In the genomic region with DNA sequence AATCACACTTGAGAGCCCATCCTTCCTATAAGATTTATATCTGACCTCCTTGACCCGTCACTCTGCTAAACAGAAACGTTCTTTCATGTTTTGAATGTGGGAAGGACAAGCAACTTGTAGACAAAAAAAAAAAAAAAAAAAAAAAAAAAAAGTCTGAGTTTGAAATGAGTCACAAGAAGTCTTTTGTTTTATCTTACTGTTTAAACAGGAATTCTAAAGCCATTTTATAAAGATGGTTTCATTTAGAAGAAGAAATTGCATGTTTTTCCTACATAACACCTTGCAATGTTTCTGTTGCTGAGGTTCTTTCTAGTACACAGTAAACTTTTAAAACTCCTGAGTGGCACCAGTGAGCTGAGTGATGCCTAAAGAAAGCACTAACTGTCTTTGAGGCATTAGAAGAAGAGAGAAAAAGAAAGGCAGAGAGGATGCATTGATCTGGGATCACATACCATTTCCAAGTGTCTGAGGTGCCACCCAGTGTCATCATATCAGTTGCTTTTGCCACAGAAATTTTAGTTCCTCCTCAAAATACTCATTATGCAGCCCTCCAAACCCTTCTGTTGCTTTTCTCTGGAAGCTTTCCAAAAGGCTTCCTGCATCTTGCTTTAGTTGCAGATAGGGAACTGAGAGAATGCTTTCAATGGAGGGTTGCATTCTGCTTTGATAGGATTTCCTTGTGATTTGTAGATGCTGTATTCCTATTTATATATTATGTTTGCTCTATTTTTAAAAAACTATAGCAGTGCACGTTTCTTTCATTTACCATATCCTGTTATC, we compare ENCODE assay signal across 14 cellular contexts.
DNase-seq lines count a peak whose midpoint lies in the region; TF ChIP-seq lines count a peak whose summit lies in the region.
"Had no signal": no experiment of that assay in that cellular context is flagged by ENCODE, and none has a peak within 500 bp of the region (broad histone marks: within the 10 kb centered on the region; RNA-seq: fewer than 3 reads in every experiment).

No MANE protein-coding gene starts in this region.

- DNase-seq in A673 (ENCODE audit: low spot score) (peak; percentile 65), SK-N-SH (no peak), fibroblast of the aortic adventitia (ENCODE audit: low read depth) (peak; percentile 49), HFFc6 (no peak), iPS-NIHi11 (ENCODE audit: low spot score) (no peak), Karpas-422 (no peak)
- no peak for DNase-seq in activated CD8-positive, alpha-beta memory T cell treated with anti-CD3 and anti-CD28 coated beads, Interleukin-2, amount 50 U/mL, for 48 hours
- DNase-seq: naive B cell, NCI-H187, trophoblast cell had no signal

- H3K36me3 ChIP-seq in A673 (ENCODE audit: insufficient read depth, low read length, poor library complexity, severe bottlenecking): peaks cover 5% of the 10 kb centered on the region
- H3K36me3 ChIP-seq in HEK293 (ENCODE audit: control insufficient read depth in 2 of 2, insufficient read depth in 1 of 2, low read length in 2 of 2): peaks cover 7 to 8% of the 10 kb centered on the region in 2 experiments; a peak in 2 of 3 replicates
- peaks cover 13% of the 10 kb centered on the region in 2 experiments for H3K36me3 ChIP-seq in SK-N-SH (replicated peaks in 1 of 2; ENCODE audit: control insufficient read depth in 1 of 2, insufficient read depth in 2 of 2, low read length in 1 of 2)
- no peaks in the 10 kb centered on the region for H3K36me3 ChIP-seq in Karpas-422 (ENCODE audit: insufficient read depth, low read length)

- intact Hi-C loops in A673 (cut with micrococcal nuclease; ENCODE audit: unreplicated experiment): no loop called here

- H2AFZ ChIP-seq in SK-N-SH (ENCODE audit: low read depth) (peak overlapping the region; percentile 52; the same call in 1 of the 2 replicates), Karpas-422 (ENCODE audit: low read length) (no peak overlapping the region)

- H3K4me3 ChIP-seq in A673 (ENCODE audit: low read depth, low read length, poor library complexity, severe bottlenecking): no peak overlapping the region
- no peak overlapping the region for H3K4me3 ChIP-seq in HEK293 (ENCODE audit: low read depth, low read length)
- no peak overlapping the region for H3K4me3 ChIP-seq in SK-N-SH (ENCODE audit: low read depth in 2 of 2, low read length in 1 of 2)
- H3K4me3 ChIP-seq in fibroblast of the aortic adventitia (ENCODE audit: low read depth, low read length): no peak overlapping the region
- H3K4me3 ChIP-seq in Karpas-422 (ENCODE audit: low read length): no peak overlapping the region
- H3K4me3 ChIP-seq: skin epidermis had no signal

- H3K4me3 Mint-ChIP-seq in HFFc6: no peak overlapping the region
- H3K4me3 Mint-ChIP-seq: naive B cell had no signal

- CTCF ChIA-PET in A673 (lab: Charles Lee): no interaction called here
- CTCF ChIA-PET in HEK293 (lab: Yijun Ruan, JAX): interaction anchor here (0.6 to 1.3 kb wide), 5 partner anchors 24 to 1091 kb away, joined by 3 to 4 read pairs (median 4); no protein-coding TSS in a partner anchor
- CTCF ChIA-PET in SK-N-SH (lab: Yijun Ruan, JAX): interaction anchor here (1.0 to 3.3 kb wide), 3 partner anchors 12 to 831 kb away, joined by 3 to 31 read pairs (median 10); no protein-coding TSS in a partner anchor

- TF ChIP-seq RAD21 in SK-N-SH (IDR thresholded peaks at IDR 0.05; ENCODE audit: low read length): no peak

- no TSS peak for BruUV-seq in A673 (replicated peaks; lab: Mats Ljungman, UMichigan)

- H3K9me3 ChIP-seq in A673 (ENCODE audit: low read depth, low read length, poor library complexity, severe bottlenecking): no peaks in the 10 kb centered on the region
- no peaks in the 10 kb centered on the region for H3K9me3 ChIP-seq in HEK293 (ENCODE audit: control insufficient read depth, insufficient read depth, low read depth, low read length)
- H3K9me3 ChIP-seq in SK-N-SH: no peaks in the 10 kb centered on the region
- H3K9me3 ChIP-seq in Karpas-422 (ENCODE audit: low read length): no peaks in the 10 kb centered on the region

- no peak overlapping the region for H3K9ac ChIP-seq in SK-N-SH
- no peak overlapping the region for H3K9ac ChIP-seq in Karpas-422 (ENCODE audit: low read length)

- H3K9me2 ChIP-seq in SK-N-SH (no peaks in the 10 kb centered on the region), Karpas-422 (replicated peaks; ENCODE audit: insufficient read depth, low read length) (no peaks in the 10 kb centered on the region)

- H3K9me3 Mint-ChIP-seq in HFFc6: no peaks in the 10 kb centered on the region
- H3K9me3 Mint-ChIP-seq: naive B cell had no signal

- peaks cover 32% of the 10 kb centered on the region for H3K4me1 ChIP-seq in A673 (ENCODE audit: insufficient read depth, low read length, poor library complexity, severe bottlenecking)
- peaks cover 16% of the 10 kb centered on the region for H3K4me1 ChIP-seq in HEK293 (ENCODE audit: control insufficient read depth, insufficient read depth, low read length)
- H3K4me1 ChIP-seq in SK-N-SH (ENCODE audit: control insufficient read depth in 1 of 2, insufficient read depth in 2 of 2, low read depth in 1 of 2, low read length in 1 of 2): peaks cover 16 to 20% of the 10 kb centered on the region in 2 experiments; a peak in 3 of 4 replicates
- H3K4me1 ChIP-seq in Karpas-422 (ENCODE audit: low read length): no peaks in the 10 kb centered on the region

- no peaks in the 10 kb centered on the region for H3K79me2 ChIP-seq in SK-N-SH (ENCODE audit: insufficient read depth)
- H3K79me2 ChIP-seq in Karpas-422 (ENCODE audit: low read length): no peaks in the 10 kb centered on the region

- POLR2A ChIA-PET in A673 (lab: Charles Lee; ENCODE audit: low non-redundant PET): no interaction called here
- POLR2A ChIA-PET in HEK293 (lab: Yijun Ruan, JAX): interaction anchor here (0.6 kb wide), 1 partner anchor 845 kb away, joined by 3 read pairs; no protein-coding TSS in a partner anchor
- POLR2A ChIA-PET in SK-N-SH (lab: Yijun Ruan, JAX): no interaction called here

- H3K27ac ChIP-seq in A673 (ENCODE audit: low read depth, low read length, poor library complexity, severe bottlenecking) (peak overlapping the region; percentile 50), HEK293 (ENCODE audit: extremely low read depth, low read depth, low read length) (no peak overlapping the region), SK-N-SH (ENCODE audit: low read depth in 2 of 2, low read length in 1 of 2) (peak overlapping the region; percentile 11 to 35; a peak in 2 of 4 replicates), Karpas-422 (ENCODE audit: low read length) (no peak overlapping the region)
- H3K27ac ChIP-seq: RWPE1, VCaP had no signal

- peaks cover 5% of the 10 kb centered on the region for H3F3A ChIP-seq in SK-N-SH (replicated peaks; ENCODE audit: insufficient read depth)

- no peak for TF ChIP-seq EP300 in SK-N-SH (IDR thresholded peaks at IDR 0.05; ENCODE audit: borderline replicate concordance in 1 of 2, low read depth in 1 of 2, low read length in 1 of 2)

- no peak overlapping the region; the same call in 1 of the 2 replicates for H3K27ac Mint-ChIP-seq in HFFc6

- H3K4me1 Mint-ChIP-seq in HFFc6 (ENCODE audit: low read depth): peaks cover 9% of the 10 kb centered on the region
- H3K4me1 Mint-ChIP-seq: naive B cell had no signal

- no peaks in the 10 kb centered on the region for H3K27me3 Mint-ChIP-seq in HFFc6 (ENCODE audit: insufficient read depth)
- H3K27me3 Mint-ChIP-seq: naive B cell had no signal

- no peak for TF ChIP-seq CTCF in A673 (conservative IDR thresholded peaks at IDR 0.05; ENCODE audit: low read depth, low read length)
- no peak for TF ChIP-seq CTCF in HEK293 (tag by site-specific recombination; IDR thresholded peaks at IDR 0.05)
- no peak for TF ChIP-seq CTCF in SK-N-SH (IDR thresholded peaks at IDR 0.05)
- no peak for TF ChIP-seq CTCF in fibroblast of the aortic adventitia (IDR thresholded peaks at IDR 0.05; ENCODE audit: insufficient read depth, low read length)
- TF ChIP-seq CTCF in HFFc6 (IDR thresholded peaks at IDR 0.05): no peak

- H4K20me1 ChIP-seq in SK-N-SH (ENCODE audit: insufficient read depth): no peaks in the 10 kb centered on the region
- 0 out of 2 replicates have a peak, but pooled peaks cover 11% of the 10 kb centered on the region for H4K20me1 ChIP-seq in Karpas-422 (ENCODE audit: insufficient read depth, low read depth, low read length)

- H3K27me3 ChIP-seq in A673 (replicated peaks; ENCODE audit: insufficient read depth, low read depth, low read length, poor library complexity) (no peaks in the 10 kb centered on the region), SK-N-SH (ENCODE audit: insufficient read depth) (no peaks in the 10 kb centered on the region), Karpas-422 (ENCODE audit: low read length) (no peaks in the 10 kb centered on the region)

- H3K36me3 Mint-ChIP-seq in HFFc6 (ENCODE audit: low read depth): no peaks in the 10 kb centered on the region

- H3K4me2 ChIP-seq in SK-N-SH: peak overlapping the region; percentile 37; the same call in 1 of the 2 replicates
- H3K4me2 ChIP-seq in Karpas-422 (ENCODE audit: low read depth, low read length, poor library complexity, severe bottlenecking): no peak overlapping the region

- WGBS in SK-N-SH (ENCODE audit: low lambda C conversion rate): 49% methylated on average over 3 of the region's 3 CpGs

TF ChIP-seq in HEK293, 187 proteins besides CTCF, POLR2A, EP300 and RAD21:
- no peak for TF ChIP-seq ZNF560 (tag by site-specific recombination; IDR thresholded peaks at IDR 0.05; ENCODE audit: borderline replicate concordance)
- TF ChIP-seq, protein P1, sequence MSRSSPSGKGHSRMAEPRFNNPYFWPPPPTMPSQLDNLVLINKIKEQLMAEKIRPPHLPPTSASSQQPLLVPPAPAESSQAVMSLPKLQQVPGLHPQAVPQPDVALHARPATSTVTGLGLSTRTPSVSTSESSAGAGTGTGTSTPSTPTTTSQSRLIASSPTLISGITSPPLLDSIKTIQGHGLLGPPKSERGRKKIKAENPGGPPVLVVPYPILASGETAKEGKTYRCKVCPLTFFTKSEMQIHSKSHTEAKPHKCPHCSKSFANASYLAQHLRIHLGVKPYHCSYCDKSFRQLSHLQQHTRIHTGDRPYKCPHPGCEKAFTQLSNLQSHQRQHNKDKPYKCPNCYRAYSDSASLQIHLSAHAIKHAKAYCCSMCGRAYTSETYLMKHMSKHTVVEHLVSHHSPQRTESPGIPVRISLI (tag by site-specific recombination; IDR thresholded peaks at IDR 0.05): peak; percentile 74; the same call in 1 of the 2 replicates
TF ChIP-seq in HEK293: peak in this region for 1.

TF ChIP-seq in SK-N-SH, 30 proteins besides CTCF, POLR2A, EP300 and RAD21 (continues in another document):
- TF ChIP-seq YY1 (IDR thresholded peaks at IDR 0.05; ENCODE audit: low read depth) (no peak), TAF1 (IDR thresholded peaks at IDR 0.05; ENCODE audit: borderline replicate concordance, low read depth, low read length) (no peak)
- TF ChIP-seq, protein P2, sequence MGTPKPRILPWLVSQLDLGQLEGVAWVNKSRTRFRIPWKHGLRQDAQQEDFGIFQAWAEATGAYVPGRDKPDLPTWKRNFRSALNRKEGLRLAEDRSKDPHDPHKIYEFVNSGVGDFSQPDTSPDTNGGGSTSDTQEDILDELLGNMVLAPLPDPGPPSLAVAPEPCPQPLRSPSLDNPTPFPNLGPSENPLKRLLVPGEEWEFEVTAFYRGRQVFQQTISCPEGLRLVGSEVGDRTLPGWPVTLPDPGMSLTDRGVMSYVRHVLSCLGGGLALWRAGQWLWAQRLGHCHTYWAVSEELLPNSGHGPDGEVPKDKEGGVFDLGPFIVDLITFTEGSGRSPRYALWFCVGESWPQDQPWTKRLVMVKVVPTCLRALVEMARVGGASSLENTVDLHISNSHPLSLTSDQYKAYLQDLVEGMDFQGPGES (IDR thresholded peaks at IDR 0.05; ENCODE audit: low read depth, low read length): no peak

Comparison
In these comparisons a context has a peak if more than half of its experiments do, and no peak if none do; other contexts are left out.
1. DNase-seq: peak in A673 (single experiment) and fibroblast of the aortic adventitia (single experiment); none in SK-N-SH (single experiment), HFFc6 (single experiment), activated CD8-positive, alpha-beta memory T cell treated with anti-CD3 and anti-CD28 coated beads, Interleukin-2, amount 50 U/mL, for 48 hours (single experiment), iPS-NIHi11 (single experiment) and Karpas-422 (single experiment).
2. H3K27ac ChIP-seq: peak in A673 (single experiment) and SK-N-SH (2 of 2); none in HEK293 (single experiment) and Karpas-422 (single experiment).